ENCODE assay signal across 18 cellular contexts in genomic region chr4:56689231-56689630, GRCh38.
"Had no signal": no experiment of that assay in that cellular context is flagged by ENCODE, and none has a peak within 500 bp of the region (broad histone marks: within the 10 kb centered on the region; RNA-seq: fewer than 3 reads in every experiment).

No MANE protein-coding gene starts in this region.

- H3K36me3 ChIP-seq: WERI-Rb-1 had no signal

- H3K4me3 ChIP-seq: body of pancreas, hepatocyte had no signal

- DNase-seq: activated CD4-positive, CD25-positive, alpha-beta regulatory T cell treated with anti-CD3 and anti-CD28 coated beads, Interleukin-2, amount 50 U/mL, for 72 hours; activated CD8-positive, alpha-beta memory T cell treated with anti-CD3 and anti-CD28 coated beads, Interleukin-2, amount 50 U/mL, for 48 hours; activated naive CD4-positive, alpha-beta T cell; activated naive CD8-positive, alpha-beta T cell treated with anti-CD3 and anti-CD28 coated beads, Interleukin-2, amount 10 ng/mL, durations not matched to agents 7 days and 5 days; activated T-cell treated with anti-CD3 and anti-CD28 coated beads, Interleukin-2, amount 50 U/mL, for 4 hours; amniotic stem cell; body of pancreas; effector CD4-positive, alpha-beta T cell; erythroblast; foreskin keratinocyte; immature natural killer cell; naive thymus-derived CD8-positive, alpha-beta T cell; stimulated activated CD4-positive, alpha-beta T cell treated with anti-CD3 and anti-CD28 coated beads, Interleukin-4, amount 100 ng/mL, for 24 hours; stimulated activated naive CD4-positive, alpha-beta T cell treated with Interleukin-2 at 50 U/mL for 16 hours; T-cell; WERI-Rb-1 had no signal

- H3K4me1 ChIP-seq: body of pancreas, foreskin keratinocyte had no signal

- FAIRE-seq: endometrium had no signal

- H2AFZ ChIP-seq: hepatocyte had no signal

- H3K4me2 ChIP-seq: hepatocyte had no signal

- H3K9me3 ChIP-seq: body of pancreas had no signal

- H3K27me3 ChIP-seq: body of pancreas, foreskin keratinocyte, hepatocyte had no signal

- H3K27ac ChIP-seq: body of pancreas, foreskin keratinocyte, hepatocyte, WERI-Rb-1 had no signal

- H3K79me2 ChIP-seq: hepatocyte had no signal
